8 cellular contexts compared by ENCODE assay signal in the genomic region with DNA sequence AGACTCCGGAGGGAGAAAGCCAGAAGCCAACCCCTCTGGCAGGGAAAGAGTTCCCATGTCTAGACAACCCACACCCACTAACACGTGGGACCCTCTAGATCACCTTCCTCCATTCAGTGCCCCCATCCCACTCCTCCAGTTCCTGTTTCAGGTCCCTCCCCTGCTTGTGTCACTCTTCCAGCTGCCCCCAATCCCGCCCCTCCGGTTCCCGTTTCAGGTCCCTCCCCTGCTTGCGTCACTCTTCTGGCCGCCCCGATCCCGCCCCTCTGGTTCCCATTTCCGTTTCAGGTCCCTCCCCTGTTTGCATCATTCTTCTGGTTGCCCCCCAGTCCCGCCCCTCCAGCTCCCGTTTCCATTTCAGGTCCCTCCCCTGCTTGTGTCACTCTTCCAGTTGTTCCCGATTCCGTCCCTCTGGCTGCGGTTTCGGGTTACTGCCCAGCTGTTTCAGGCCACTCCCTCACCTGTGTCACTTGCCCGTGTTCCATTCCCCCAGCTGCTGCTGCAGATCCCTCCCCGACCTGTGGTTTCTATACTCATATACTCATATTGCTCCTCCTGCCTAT.
DNase-seq lines count a peak whose midpoint lies in the region; TF ChIP-seq lines count a peak whose summit lies in the region.

No MANE protein-coding gene starts in this region.

- H3F3A ChIP-seq in SK-N-SH (replicated peaks; ENCODE audit: insufficient read depth) = no peaks in the 10 kb centered on the region

- H3K27ac ChIP-seq in SK-N-SH (ENCODE audit: low read depth in 2 of 2, low read length in 1 of 2) (no peak overlapping the region; a peak in 1 of 4 replicates), adrenal gland (peak overlapping the region; percentile 3 to 79 (median 28))

- no peak for TF ChIP-seq RAD21 in SK-N-SH (IDR thresholded peaks at IDR 0.05; ENCODE audit: low read length)

- peak overlapping the region; percentile 75 for H2AFZ ChIP-seq in SK-N-SH (ENCODE audit: low read depth)

- 25% methylated on average over 18 of the region's 18 CpGs for WGBS in SK-N-SH (ENCODE audit: low lambda C conversion rate)
- WGBS in adrenal gland, 4 donors = 19 to 40% (median 30%) methylated on average over 14 to 18 of the region's 18 CpGs

- peaks cover 0 to 6% of the 10 kb centered on the region in 2 experiments; a peak in 1 of 4 replicates for H3K4me1 ChIP-seq in SK-N-SH (ENCODE audit: control insufficient read depth in 1 of 2, insufficient read depth in 2 of 2, low read depth in 1 of 2, low read length in 1 of 2)
- peaks cover 5% of the 10 kb centered on the region in 2 donors for H3K4me1 ChIP-seq in adrenal gland (replicated peaks in 1 of 2)

- H3K9ac ChIP-seq in SK-N-SH = no peak overlapping the region

- 0 out of 2 replicates have a peak overlapping the region, but pooled peaks have one; percentile 26 for H3K4me2 ChIP-seq in SK-N-SH

- no peaks in the 10 kb centered on the region for H3K79me2 ChIP-seq in SK-N-SH (ENCODE audit: insufficient read depth)

- TF ChIP-seq POLR2A in NB4 (IDR thresholded peaks at IDR 0.05; ENCODE audit: extremely low read depth, insufficient read length) (peak; percentile 24), adrenal gland (IDR thresholded peaks at IDR 0.05) (no peak)

- H3K9me3 ChIP-seq in SK-N-SH = no peaks in the 10 kb centered on the region
- H3K9me3 ChIP-seq in adrenal gland (replicated peaks in 1 of 3) = no peaks in the 10 kb centered on the region

- H3K36me3 ChIP-seq in SK-N-SH (replicated peaks in 1 of 2; ENCODE audit: control insufficient read depth in 1 of 2, insufficient read depth in 2 of 2, low read length in 1 of 2) (no peaks in the 10 kb centered on the region), adrenal gland (replicated peaks in 1 of 2) (no peaks in the 10 kb centered on the region)

- CTCF ChIA-PET in SK-N-SH (lab: Yijun Ruan, JAX) = interaction anchor here (0.6 to 2.4 kb wide), 4 partner anchors 11 to 892 kb away, joined by 3 to 7 read pairs (median 3); no protein-coding TSS in a partner anchor

- H3K9me3 Mint-ChIP-seq in type B pancreatic cell = no peaks in the 10 kb centered on the region

- H3K4me3 Mint-ChIP-seq in type B pancreatic cell = peak overlapping the region; percentile 85

- TF ChIP-seq CTCF in NB4 (IDR thresholded peaks at IDR 0.05; ENCODE audit: low read depth, low read length) (no peak), SK-N-SH (IDR thresholded peaks at IDR 0.05) (no peak), adrenal gland (IDR thresholded peaks at IDR 0.05) (peak in 3 of 6 experiments; percentile 24 to 33 (median 31)), type B pancreatic cell (conservative IDR thresholded peaks at IDR 0.05) (no peak)

- H3K4me3 ChIP-seq in NB4 (ENCODE audit: low read depth, low read length) (peak overlapping the region; percentile 55), SK-N-SH (ENCODE audit: low read depth in 2 of 2, low read length in 1 of 2) (peak overlapping the region; percentile 40 to 43; a peak in 3 of 4 replicates), adrenal gland (peak overlapping the region in 2 of 4 donors; percentile 26 to 56)

- POLR2A ChIA-PET in SK-N-SH (lab: Yijun Ruan, JAX) = interaction anchor here (0.7 kb wide), 1 partner anchor 556 kb away, joined by 3 read pairs; no protein-coding TSS in a partner anchor

- DNase-seq in DMS153 (lab: John Stamatoyannopoulos, UW) (peak; percentile 86), H4 (ENCODE audit: low spot score) (peak; percentile 87), NB4 (ENCODE audit: low read depth) (peak; percentile 99), SK-N-SH (peak; percentile 75), adrenal gland (peak; percentile 84 to 95 (median 93)), cardiac septum (ENCODE audit: low spot score) (peak; percentile 91), posterior cingulate gyrus (peak; percentile 46 to 97 (median 74)), type B pancreatic cell (ENCODE audit: extremely low spot score, unreplicated experiment) (peak; percentile 84)

- no peak for TF ChIP-seq EP300 in SK-N-SH (IDR thresholded peaks at IDR 0.05; ENCODE audit: borderline replicate concordance in 1 of 2, low read depth in 1 of 2, low read length in 1 of 2)

- H4K20me1 ChIP-seq in SK-N-SH (ENCODE audit: insufficient read depth) = no peaks in the 10 kb centered on the region

- H3K4me1 Mint-ChIP-seq in type B pancreatic cell (ENCODE audit: unreplicated experiment) = peaks cover 5% of the 10 kb centered on the region

- intact Hi-C loops in adrenal gland (cut with DNase I) = no loop called here
- intact Hi-C loops in cardiac septum (cut with DNase I) = no loop called here
- intact Hi-C loops in posterior cingulate gyrus (cut with DNase I) = no loop called here

- no peaks in the 10 kb centered on the region for H3K27me3 ChIP-seq in SK-N-SH (ENCODE audit: insufficient read depth)
- H3K27me3 ChIP-seq in adrenal gland = no peaks in the 10 kb centered on the region

- H3K27ac Mint-ChIP-seq in type B pancreatic cell = peak overlapping the region; percentile 90

- no peaks in the 10 kb centered on the region for H3K9me2 ChIP-seq in SK-N-SH

- H3K36me3 Mint-ChIP-seq in type B pancreatic cell = no peaks in the 10 kb centered on the region

- peaks cover 3% of the 10 kb centered on the region for H3K27me3 Mint-ChIP-seq in type B pancreatic cell

TF ChIP-seq in SK-N-SH, 30 proteins besides CTCF, POLR2A, EP300 and RAD21:
- TF ChIP-seq, protein P1, sequence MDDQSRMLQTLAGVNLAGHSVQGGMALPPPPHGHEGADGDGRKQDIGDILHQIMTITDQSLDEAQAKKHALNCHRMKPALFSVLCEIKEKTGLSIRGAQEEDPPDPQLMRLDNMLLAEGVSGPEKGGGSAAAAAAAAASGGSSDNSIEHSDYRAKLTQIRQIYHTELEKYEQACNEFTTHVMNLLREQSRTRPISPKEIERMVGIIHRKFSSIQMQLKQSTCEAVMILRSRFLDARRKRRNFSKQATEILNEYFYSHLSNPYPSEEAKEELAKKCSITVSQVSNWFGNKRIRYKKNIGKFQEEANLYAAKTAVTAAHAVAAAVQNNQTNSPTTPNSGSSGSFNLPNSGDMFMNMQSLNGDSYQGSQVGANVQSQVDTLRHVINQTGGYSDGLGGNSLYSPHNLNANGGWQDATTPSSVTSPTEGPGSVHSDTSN (IDR thresholded peaks at IDR 0.05) = peak; percentile 73
- TF ChIP-seq GABPA (IDR thresholded peaks at IDR 0.05; ENCODE audit: low read depth) = peak; percentile 52
- TF ChIP-seq, protein P2, sequence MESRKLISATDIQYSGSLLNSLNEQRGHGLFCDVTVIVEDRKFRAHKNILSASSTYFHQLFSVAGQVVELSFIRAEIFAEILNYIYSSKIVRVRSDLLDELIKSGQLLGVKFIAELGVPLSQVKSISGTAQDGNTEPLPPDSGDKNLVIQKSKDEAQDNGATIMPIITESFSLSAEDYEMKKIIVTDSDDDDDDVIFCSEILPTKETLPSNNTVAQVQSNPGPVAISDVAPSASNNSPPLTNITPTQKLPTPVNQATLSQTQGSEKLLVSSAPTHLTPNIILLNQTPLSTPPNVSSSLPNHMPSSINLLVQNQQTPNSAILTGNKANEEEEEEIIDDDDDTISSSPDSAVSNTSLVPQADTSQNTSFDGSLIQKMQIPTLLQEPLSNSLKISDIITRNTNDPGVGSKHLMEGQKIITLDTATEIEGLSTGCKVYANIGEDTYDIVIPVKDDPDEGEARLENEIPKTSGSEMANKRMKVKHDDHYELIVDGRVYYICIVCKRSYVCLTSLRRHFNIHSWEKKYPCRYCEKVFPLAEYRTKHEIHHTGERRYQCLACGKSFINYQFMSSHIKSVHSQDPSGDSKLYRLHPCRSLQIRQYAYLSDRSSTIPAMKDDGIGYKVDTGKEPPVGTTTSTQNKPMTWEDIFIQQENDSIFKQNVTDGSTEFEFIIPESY (IDR thresholded peaks at IDR 0.05; ENCODE audit: borderline replicate concordance, low read depth) = no peak
- TF ChIP-seq FOXJ3 (CRISPR knock-in tag; IDR thresholded peaks at IDR 0.05) = no peak
- TF ChIP-seq GATA2 (CRISPR knock-in tag; IDR thresholded peaks at IDR 0.05) = no peak
- TF ChIP-seq JUND (IDR thresholded peaks at IDR 0.05) = no peak
- TF ChIP-seq NRF1 (IDR thresholded peaks at IDR 0.05; ENCODE audit: low read depth, low read length) = no peak
- TF ChIP-seq FOSL2 (IDR thresholded peaks at IDR 0.05; ENCODE audit: borderline replicate concordance, low read depth) = no peak
- TF ChIP-seq, protein P3, sequence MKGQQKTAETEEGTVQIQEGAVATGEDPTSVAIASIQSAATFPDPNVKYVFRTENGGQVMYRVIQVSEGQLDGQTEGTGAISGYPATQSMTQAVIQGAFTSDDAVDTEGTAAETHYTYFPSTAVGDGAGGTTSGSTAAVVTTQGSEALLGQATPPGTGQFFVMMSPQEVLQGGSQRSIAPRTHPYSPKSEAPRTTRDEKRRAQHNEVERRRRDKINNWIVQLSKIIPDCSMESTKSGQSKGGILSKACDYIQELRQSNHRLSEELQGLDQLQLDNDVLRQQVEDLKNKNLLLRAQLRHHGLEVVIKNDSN (IDR thresholded peaks at IDR 0.05; ENCODE audit: borderline replicate concordance, low read depth) = no peak
- no peak for TF ChIP-seq YY1 (IDR thresholded peaks at IDR 0.05; ENCODE audit: low read depth)
- no peak for TF ChIP-seq POLR2AphosphoS5 (IDR thresholded peaks at IDR 0.05; ENCODE audit: low read depth, low read length)
- TF ChIP-seq TEAD4 (IDR thresholded peaks at IDR 0.05; ENCODE audit: borderline replicate concordance, insufficient read depth) = no peak
- no peak for TF ChIP-seq SMC3 (IDR thresholded peaks at IDR 0.05; ENCODE audit: low read depth, low read length)
- TF ChIP-seq, protein P4, sequence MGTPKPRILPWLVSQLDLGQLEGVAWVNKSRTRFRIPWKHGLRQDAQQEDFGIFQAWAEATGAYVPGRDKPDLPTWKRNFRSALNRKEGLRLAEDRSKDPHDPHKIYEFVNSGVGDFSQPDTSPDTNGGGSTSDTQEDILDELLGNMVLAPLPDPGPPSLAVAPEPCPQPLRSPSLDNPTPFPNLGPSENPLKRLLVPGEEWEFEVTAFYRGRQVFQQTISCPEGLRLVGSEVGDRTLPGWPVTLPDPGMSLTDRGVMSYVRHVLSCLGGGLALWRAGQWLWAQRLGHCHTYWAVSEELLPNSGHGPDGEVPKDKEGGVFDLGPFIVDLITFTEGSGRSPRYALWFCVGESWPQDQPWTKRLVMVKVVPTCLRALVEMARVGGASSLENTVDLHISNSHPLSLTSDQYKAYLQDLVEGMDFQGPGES (IDR thresholded peaks at IDR 0.05; ENCODE audit: low read depth, low read length) = no peak
- TF ChIP-seq, protein P5, sequence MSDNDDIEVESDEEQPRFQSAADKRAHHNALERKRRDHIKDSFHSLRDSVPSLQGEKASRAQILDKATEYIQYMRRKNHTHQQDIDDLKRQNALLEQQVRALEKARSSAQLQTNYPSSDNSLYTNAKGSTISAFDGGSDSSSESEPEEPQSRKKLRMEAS (IDR thresholded peaks at IDR 0.05; ENCODE audit: low read depth) = no peak
- TF ChIP-seq RXRA (IDR thresholded peaks at IDR 0.05; ENCODE audit: borderline replicate concordance, low read depth) = no peak
- TF ChIP-seq MXI1 (IDR thresholded peaks at IDR 0.05; ENCODE audit: low read depth, low read length) = peak; percentile 78; the same call in 1 of the 2 replicates
- no peak for TF ChIP-seq SIN3A (IDR thresholded peaks at IDR 0.05; ENCODE audit: borderline replicate concordance, low read depth, low read length)

Comparison
In these comparisons a context has a peak if more than half of its experiments do, and no peak if none do; other contexts are left out.
1. H3K27ac ChIP-seq: peak in adrenal gland (5 of 5); none in SK-N-SH (0 of 2).
2. Peak in every context shown above with its lines, with median percentiles within 50 percentile points of each other: DNase-seq.